Comparison of ENCODE assay signal across 14 cellular contexts in the genomic region with DNA sequence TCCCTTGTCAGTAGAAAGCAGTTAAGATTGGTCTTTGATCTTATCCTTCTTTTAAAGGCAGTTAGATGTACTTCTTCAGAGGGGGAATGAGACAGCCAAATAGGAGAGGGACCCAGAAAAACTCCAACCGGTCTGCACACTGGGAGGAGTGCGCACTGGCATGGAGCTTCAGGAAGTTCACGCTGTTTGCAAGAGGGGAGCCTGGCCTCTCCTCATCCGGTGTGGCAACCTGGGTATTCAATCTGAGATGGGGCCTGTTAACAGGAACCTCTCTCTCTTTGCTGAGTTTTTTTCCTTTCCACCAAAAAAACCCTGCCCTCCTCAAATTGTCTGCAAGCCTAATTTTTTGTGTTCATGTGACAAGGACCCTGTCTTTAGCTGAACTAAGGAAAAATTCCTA.
"Had no signal": no experiment of that assay in that cellular context is flagged by ENCODE, and none has a peak within 500 bp of the region (broad histone marks: within the 10 kb centered on the region; RNA-seq: fewer than 3 reads in every experiment).

No MANE protein-coding gene starts in this region.

- H3K4me3 ChIP-seq: body of pancreas, esophagus muscularis mucosa, left lung, pancreas, sigmoid colon, thyroid gland had no signal

- H3K9me3 ChIP-seq: pancreas, thyroid gland had no signal

- H3K36me3 ChIP-seq: esophagus muscularis mucosa, left lung, pancreas, sigmoid colon, thyroid gland, WERI-Rb-1 had no signal

- H3K27ac ChIP-seq: esophagus muscularis mucosa, left lung, sigmoid colon, thyroid gland, WERI-Rb-1 had no signal

- H3K27me3 ChIP-seq: body of pancreas, esophagus muscularis mucosa, left lung, pancreas, sigmoid colon, thyroid gland had no signal

- H3K4me1 ChIP-seq: esophagus muscularis mucosa, left lung, sigmoid colon, thyroid gland had no signal

- DNase-seq: activated naive CD4-positive, alpha-beta T cell treated with anti-CD3 and anti-CD28 coated beads, Interleukin-2, amount 50 U/mL, for 16 hours; amygdala; body of pancreas; caudate nucleus; hippocampal formation; kidney; left lung; pancreas; sigmoid colon; stimulated activated CD4-positive, alpha-beta T cell treated with anti-CD3 and anti-CD28 coated beads, Interleukin-12 subunit alpha, Interleukin-12 subunit beta, amount 100 ng/mL, for 4 hours; thyroid gland; WERI-Rb-1 had no signal

- ATAC-seq: body of pancreas; left lung; naive thymus-derived CD4-positive, alpha-beta T cell; pancreas had no signal
